23 cellular contexts compared by ENCODE assay signal in genomic region chr6:141641406-141641805, GRCh38.
DNase-seq lines count a peak whose midpoint lies in the region; ATAC-seq and TF ChIP-seq lines count a peak whose summit lies in the region.
"Had no signal": no experiment of that assay in that cellular context is flagged by ENCODE, and none has a peak within 500 bp of the region (broad histone marks: within the 10 kb centered on the region; RNA-seq: fewer than 3 reads in every experiment).

No MANE protein-coding gene starts in this region.

- no peak overlapping the region for H2BK12ac ChIP-seq in neuronal stem cell (ENCODE audit: low read length)

- H2BK120ac ChIP-seq in neuronal stem cell (ENCODE audit: low read depth, low read length) = no peak overlapping the region

- TF ChIP-seq POLR2A in heart left ventricle (IDR thresholded peaks at IDR 0.05) = no peak

- no peaks in the 10 kb centered on the region for H3K36me3 ChIP-seq in neuronal stem cell (replicated peaks in 1 of 2; ENCODE audit: control insufficient read depth in 2 of 2, insufficient read depth in 2 of 2, low read length in 2 of 2)
- H3K36me3 ChIP-seq in heart left ventricle = no peaks in the 10 kb centered on the region
- H3K36me3 ChIP-seq: uterus had no signal

- H3K9me3 ChIP-seq in neuronal stem cell (replicated peaks in 1 of 2; ENCODE audit: control insufficient read depth in 2 of 2, insufficient read depth in 1 of 2, low read depth in 1 of 2, low read length in 2 of 2) = no peaks in the 10 kb centered on the region
- H3K9me3 ChIP-seq in heart left ventricle = no peaks in the 10 kb centered on the region
- H3K9me3 ChIP-seq: uterus had no signal

- H3K27ac Mint-ChIP-seq in osteocyte (ENCODE audit: unreplicated experiment) = no peak overlapping the region
- H3K27ac Mint-ChIP-seq: activated CD8-positive, alpha-beta memory T cell treated with anti-CD3 and anti-CD28 coated beads, Interleukin-2, amount 10 ng/mL, durations not matched to agents 7 days and 5 days; activated naive CD4-positive, alpha-beta T cell treated with anti-CD3 and anti-CD28 coated beads for 36 hours; CD8-positive, alpha-beta T cell; stimulated activated memory B cell treated with anti-CD40 and anti-IgM and Interleukin-4, amounts not matched to agents 10 μg/mL and 1 μg/mL and 100 μg/mL, for 72 hours had no signal

- no peaks in the 10 kb centered on the region for H3K9me3 Mint-ChIP-seq in osteocyte (ENCODE audit: unreplicated experiment)
- H3K9me3 Mint-ChIP-seq: activated naive CD4-positive, alpha-beta T cell treated with anti-CD3 and anti-CD28 coated beads for 36 hours; CD8-positive, alpha-beta T cell had no signal

- H3K27me3 Mint-ChIP-seq in osteocyte (ENCODE audit: unreplicated experiment) = no peaks in the 10 kb centered on the region
- H3K27me3 Mint-ChIP-seq: activated CD8-positive, alpha-beta memory T cell treated with anti-CD3 and anti-CD28 coated beads, Interleukin-2, amount 10 ng/mL, durations not matched to agents 7 days and 5 days; stimulated activated memory B cell treated with anti-CD40 and anti-IgM and Interleukin-4, amounts not matched to agents 10 μg/mL and 1 μg/mL and 100 μg/mL, for 72 hours had no signal

- H3K14ac ChIP-seq in neuronal stem cell (ENCODE audit: low read length) = no peak overlapping the region

- H3K4me1 Mint-ChIP-seq in osteocyte (ENCODE audit: unreplicated experiment) = peaks cover 1% of the 10 kb centered on the region
- H3K4me1 Mint-ChIP-seq: activated CD8-positive, alpha-beta memory T cell treated with anti-CD3 and anti-CD28 coated beads, Interleukin-2, amount 10 ng/mL, durations not matched to agents 7 days and 5 days; stimulated activated memory B cell treated with anti-CD40 and anti-IgM and Interleukin-4, amounts not matched to agents 10 μg/mL and 1 μg/mL and 100 μg/mL, for 72 hours had no signal

- no peak overlapping the region for H3K23ac ChIP-seq in neuronal stem cell (ENCODE audit: low read depth, low read length, poor library complexity)

- TF ChIP-seq CTCF in LNCaP clone FGC (IDR thresholded peaks at IDR 0.05; ENCODE audit: control insufficient read depth, extremely low read depth, insufficient read depth) (peak; percentile 18; the same call in 1 of the 2 replicates), choroid plexus epithelial cell (conservative IDR thresholded peaks at IDR 0.05; ENCODE audit: low read depth, low read length) (peak; percentile 25), osteocyte (IDR thresholded peaks at IDR 0.05) (peak; percentile 37), heart left ventricle (IDR thresholded peaks at IDR 0.05) (peak in 1 of 12 donors; percentile 9)

- no peak overlapping the region for H3K4me3 Mint-ChIP-seq in osteocyte (ENCODE audit: unreplicated experiment)
- H3K4me3 Mint-ChIP-seq: activated CD8-positive, alpha-beta memory T cell treated with anti-CD3 and anti-CD28 coated beads, Interleukin-2, amount 10 ng/mL, durations not matched to agents 7 days and 5 days; activated naive CD4-positive, alpha-beta T cell treated with anti-CD3 and anti-CD28 coated beads for 36 hours; CD8-positive, alpha-beta T cell; stimulated activated memory B cell treated with anti-CD40 and anti-IgM and Interleukin-4, amounts not matched to agents 10 μg/mL and 1 μg/mL and 100 μg/mL, for 72 hours had no signal

- no peaks in the 10 kb centered on the region for H3K36me3 Mint-ChIP-seq in osteocyte (ENCODE audit: unreplicated experiment)
- H3K36me3 Mint-ChIP-seq: activated CD8-positive, alpha-beta memory T cell treated with anti-CD3 and anti-CD28 coated beads, Interleukin-2, amount 10 ng/mL, durations not matched to agents 7 days and 5 days; CD8-positive, alpha-beta T cell; stimulated activated memory B cell treated with anti-CD40 and anti-IgM and Interleukin-4, amounts not matched to agents 10 μg/mL and 1 μg/mL and 100 μg/mL, for 72 hours had no signal

- H2AK5ac ChIP-seq in neuronal stem cell (ENCODE audit: low read depth, low read length) = no peak overlapping the region

- H3K4me3 ChIP-seq in LNCaP clone FGC (ENCODE audit: low read depth, low read length) (no peak overlapping the region), choroid plexus epithelial cell (ENCODE audit: low read depth, low read length) (no peak overlapping the region), neuronal stem cell (ENCODE audit: low read length in 2 of 2) (no peak overlapping the region), heart left ventricle (no peak overlapping the region)
- H3K4me3 ChIP-seq: uterus had no signal

- H3K18ac ChIP-seq in neuronal stem cell (ENCODE audit: low read length) = no peak overlapping the region

- H3K4me1 ChIP-seq in neuronal stem cell (ENCODE audit: control insufficient read depth in 2 of 2, insufficient read depth in 1 of 2, low read depth in 1 of 2, low read length in 2 of 2) (no peaks in the 10 kb centered on the region), heart left ventricle (no peaks in the 10 kb centered on the region)
- H3K4me1 ChIP-seq: uterus had no signal

- H2BK5ac ChIP-seq in neuronal stem cell (ENCODE audit: low read length) = no peak overlapping the region

- H4K91ac ChIP-seq in neuronal stem cell (ENCODE audit: low read depth, low read length, poor library complexity) = no peak overlapping the region

- intact Hi-C loops in heart left ventricle (cut with DNase I) = no loop called here

- no peak overlapping the region for H2AFZ ChIP-seq in neuronal stem cell (ENCODE audit: low read length)

- H3K27ac ChIP-seq in neuronal stem cell (replicated peaks; ENCODE audit: low read length) (no peak overlapping the region), heart left ventricle (no peak overlapping the region)
- H3K27ac ChIP-seq: epithelial cell of prostate, KMS-11, RWPE1, uterus had no signal

- DNase-seq in DMS114 treated with DMSO at 0.1 percent for 48 hours (lab: John Stamatoyannopoulos, UW; ENCODE audit: unreplicated experiment) (peak; percentile 22), LNCaP clone FGC (ENCODE audit: low read depth) (no peak), choroid plexus epithelial cell (ENCODE audit: low read depth) (peak; percentile 2), osteocyte (ENCODE audit: extremely low spot score, unreplicated experiment) (no peak), neuronal stem cell (ENCODE audit: low spot score) (no peak), heart left ventricle (no peak)
- DNase-seq: activated CD4-positive, alpha-beta T cell treated with anti-CD3 and anti-CD28 coated beads, Interleukin-2, amount 50 U/mL, for 1 hour; activated CD8-positive, alpha-beta memory T cell treated with anti-CD3 and anti-CD28 coated beads, Interleukin-2, amount 10 ng/mL, durations not matched to agents 7 days and 5 days; activated naive CD4-positive, alpha-beta T cell treated with anti-CD3 and anti-CD28 coated beads for 36 hours; anterior cingulate cortex; caudate nucleus; CD8-positive, alpha-beta T cell; DMS53; GOT3; left colon; mesenchymal stem cell; MV-4-11; uterus had no signal

- H3K9ac ChIP-seq in neuronal stem cell (ENCODE audit: low read depth, low read length, poor library complexity) = no peak overlapping the region
- H3K9ac ChIP-seq: KMS-11 had no signal

- H3K4ac ChIP-seq in neuronal stem cell (ENCODE audit: low read length) = no peak overlapping the region

- H3K79me1 ChIP-seq in neuronal stem cell (ENCODE audit: low read depth, low read length) = no peaks in the 10 kb centered on the region

- no peak overlapping the region for H3K4me2 ChIP-seq in neuronal stem cell (ENCODE audit: insufficient read depth, low read length, poor library complexity, severe bottlenecking)
- H3K4me2 ChIP-seq: KMS-11 had no signal

- H3K27me3 ChIP-seq in neuronal stem cell (ENCODE audit: control insufficient read depth in 3 of 3, insufficient read depth in 3 of 3, low read depth in 1 of 3, low read length in 3 of 3) (no peaks in the 10 kb centered on the region), heart left ventricle (no peaks in the 10 kb centered on the region)
- H3K27me3 ChIP-seq: uterus had no signal

- no peak overlapping the region for H4K8ac ChIP-seq in neuronal stem cell (ENCODE audit: low read depth, low read length)

- no peak overlapping the region for H2BK15ac ChIP-seq in neuronal stem cell (ENCODE audit: low read length)

- ATAC-seq in GM21423 (IDR thresholded peaks at IDR 0.05; ENCODE audit: unreplicated experiment) = no peak
- ATAC-seq in heart left ventricle = no peak
- ATAC-seq: activated CD8-positive, alpha-beta memory T cell treated with anti-CD3 and anti-CD28 coated beads, Interleukin-2, amount 10 ng/mL, durations not matched to agents 7 days and 5 days; CD8-positive, alpha-beta T cell; left colon; stimulated activated memory B cell treated with anti-CD40 and anti-IgM and Interleukin-4, amounts not matched to agents 10 μg/mL and 1 μg/mL and 100 μg/mL, for 72 hours had no signal

- WGBS in neuronal stem cell (ENCODE audit: extremely low coverage in 2 of 2, insufficient read length in 2 of 2, insufficient replicate concordance in 1 of 2), 2 donors = no CpG with 5 or more reads among the region's 1 CpG
- WGBS in heart left ventricle, 4 donors = 45 to 61% (median 54%) methylated on average over 1 of the region's 1 CpG

Comparison
In these comparisons a context has a peak if more than half of its experiments do, and no peak if none do; other contexts are left out.
1. DNase-seq: peak in DMS114 treated with DMSO at 0.1 percent for 48 hours (single experiment) and choroid plexus epithelial cell (single experiment); none in LNCaP clone FGC (single experiment), osteocyte (single experiment), neuronal stem cell (single experiment) and heart left ventricle (0 of 5).